ENCODE assay signal across 1 cellular context in the genomic region with DNA sequence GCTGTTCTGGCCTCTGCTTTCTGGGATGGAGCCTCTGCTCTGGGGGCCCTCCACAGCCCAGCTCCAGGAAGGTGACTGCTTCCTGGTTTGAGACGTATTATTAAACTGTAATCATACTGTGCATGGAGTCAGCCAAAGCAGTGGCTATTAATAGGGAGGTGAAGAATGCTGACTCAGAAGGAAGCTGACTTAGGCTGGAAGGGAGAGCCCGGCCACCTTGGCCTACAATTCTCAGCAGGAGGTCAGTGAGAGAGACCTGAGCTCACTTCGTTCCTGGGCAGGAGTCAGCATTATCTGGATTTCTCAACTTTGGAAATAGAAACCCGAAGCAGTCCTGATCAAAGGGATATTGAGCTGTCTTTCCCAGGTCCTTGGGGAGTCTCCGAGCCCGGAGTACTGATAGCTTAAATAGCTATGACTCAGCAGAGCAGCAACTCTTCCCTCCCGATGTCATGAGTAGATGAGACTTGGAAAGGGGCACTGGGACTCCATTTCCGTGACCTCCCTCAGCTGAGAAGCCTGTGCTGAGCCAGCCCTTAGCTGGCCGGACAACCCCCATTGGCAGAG.
TF ChIP-seq lines count a peak whose summit lies in the region.

No MANE protein-coding gene starts in this region.

TF ChIP-seq in K562, 482 proteins besides CTCF, POLR2A, EP300 and RAD21 (continued from another document and continues in another):
- TF ChIP-seq, protein P1, sequence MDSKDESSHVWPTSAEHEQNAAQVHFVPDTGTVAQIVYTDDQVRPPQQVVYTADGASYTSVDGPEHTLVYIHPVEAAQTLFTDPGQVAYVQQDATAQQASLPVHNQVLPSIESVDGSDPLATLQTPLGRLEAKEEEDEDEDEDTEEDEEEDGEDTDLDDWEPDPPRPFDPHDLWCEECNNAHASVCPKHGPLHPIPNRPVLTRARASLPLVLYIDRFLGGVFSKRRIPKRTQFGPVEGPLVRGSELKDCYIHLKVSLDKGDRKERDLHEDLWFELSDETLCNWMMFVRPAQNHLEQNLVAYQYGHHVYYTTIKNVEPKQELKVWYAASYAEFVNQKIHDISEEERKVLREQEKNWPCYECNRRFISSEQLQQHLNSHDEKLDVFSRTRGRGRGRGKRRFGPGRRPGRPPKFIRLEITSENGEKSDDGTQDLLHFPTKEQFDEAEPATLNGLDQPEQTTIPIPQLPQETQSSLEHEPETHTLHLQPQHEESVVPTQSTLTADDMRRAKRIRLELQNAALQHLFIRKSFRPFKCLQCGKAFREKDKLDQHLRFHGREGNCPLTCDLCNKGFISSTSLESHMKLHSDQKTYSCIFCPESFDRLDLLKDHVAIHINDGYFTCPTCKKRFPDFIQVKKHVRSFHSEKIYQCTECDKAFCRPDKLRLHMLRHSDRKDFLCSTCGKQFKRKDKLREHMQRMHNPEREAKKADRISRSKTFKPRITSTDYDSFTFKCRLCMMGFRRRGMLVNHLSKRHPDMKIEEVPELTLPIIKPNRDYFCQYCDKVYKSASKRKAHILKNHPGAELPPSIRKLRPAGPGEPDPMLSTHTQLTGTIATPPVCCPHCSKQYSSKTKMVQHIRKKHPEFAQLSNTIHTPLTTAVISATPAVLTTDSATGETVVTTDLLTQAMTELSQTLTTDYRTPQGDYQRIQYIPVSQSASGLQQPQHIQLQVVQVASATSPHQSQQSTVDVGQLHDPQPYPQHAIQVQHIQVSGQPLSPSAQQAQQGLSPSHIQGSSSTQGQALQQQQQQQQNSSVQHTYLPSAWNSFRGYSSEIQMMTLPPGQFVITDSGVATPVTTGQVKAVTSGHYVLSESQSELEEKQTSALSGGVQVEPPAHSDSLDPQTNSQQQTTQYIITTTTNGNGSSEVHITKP (IDR thresholded peaks at IDR 0.05; ENCODE audit: partially characterized antibody) = peak; percentile 20
- TF ChIP-seq, protein P2, sequence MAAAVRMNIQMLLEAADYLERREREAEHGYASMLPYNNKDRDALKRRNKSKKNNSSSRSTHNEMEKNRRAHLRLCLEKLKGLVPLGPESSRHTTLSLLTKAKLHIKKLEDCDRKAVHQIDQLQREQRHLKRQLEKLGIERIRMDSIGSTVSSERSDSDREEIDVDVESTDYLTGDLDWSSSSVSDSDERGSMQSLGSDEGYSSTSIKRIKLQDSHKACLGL (CRISPR knock-in tag; IDR thresholded peaks at IDR 0.05; ENCODE audit: borderline replicate concordance, poor library complexity, severe bottlenecking) = no peak
- TF ChIP-seq SRSF3 (IDR thresholded peaks at IDR 0.05; ENCODE audit: insufficient read depth, low read length) = no peak
- peak; percentile 92 for TF ChIP-seq MAFK (IDR thresholded peaks at IDR 0.05; ENCODE audit: low read length)
- peak; percentile 25 for TF ChIP-seq NEUROD1 (IDR thresholded peaks at IDR 0.05; ENCODE audit: borderline replicate concordance, low read depth, low read length, partially characterized antibody)
- no peak for TF ChIP-seq XRCC4 (IDR thresholded peaks at IDR 0.05; ENCODE audit: extremely low read depth, insufficient read depth, insufficient read length)
- TF ChIP-seq ATF7 (IDR thresholded peaks at IDR 0.05) = peak; percentile 60
- TF ChIP-seq, protein P3, sequence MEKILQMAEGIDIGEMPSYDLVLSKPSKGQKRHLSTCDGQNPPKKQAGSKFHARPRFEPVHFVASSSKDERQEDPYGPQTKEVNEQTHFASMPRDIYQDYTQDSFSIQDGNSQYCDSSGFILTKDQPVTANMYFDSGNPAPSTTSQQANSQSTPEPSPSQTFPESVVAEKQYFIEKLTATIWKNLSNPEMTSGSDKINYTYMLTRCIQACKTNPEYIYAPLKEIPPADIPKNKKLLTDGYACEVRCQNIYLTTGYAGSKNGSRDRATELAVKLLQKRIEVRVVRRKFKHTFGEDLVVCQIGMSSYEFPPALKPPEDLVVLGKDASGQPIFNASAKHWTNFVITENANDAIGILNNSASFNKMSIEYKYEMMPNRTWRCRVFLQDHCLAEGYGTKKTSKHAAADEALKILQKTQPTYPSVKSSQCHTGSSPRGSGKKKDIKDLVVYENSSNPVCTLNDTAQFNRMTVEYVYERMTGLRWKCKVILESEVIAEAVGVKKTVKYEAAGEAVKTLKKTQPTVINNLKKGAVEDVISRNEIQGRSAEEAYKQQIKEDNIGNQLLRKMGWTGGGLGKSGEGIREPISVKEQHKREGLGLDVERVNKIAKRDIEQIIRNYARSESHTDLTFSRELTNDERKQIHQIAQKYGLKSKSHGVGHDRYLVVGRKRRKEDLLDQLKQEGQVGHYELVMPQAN (IDR thresholded peaks at IDR 0.05; ENCODE audit: borderline replicate concordance) = no peak
- TF ChIP-seq, protein P4, sequence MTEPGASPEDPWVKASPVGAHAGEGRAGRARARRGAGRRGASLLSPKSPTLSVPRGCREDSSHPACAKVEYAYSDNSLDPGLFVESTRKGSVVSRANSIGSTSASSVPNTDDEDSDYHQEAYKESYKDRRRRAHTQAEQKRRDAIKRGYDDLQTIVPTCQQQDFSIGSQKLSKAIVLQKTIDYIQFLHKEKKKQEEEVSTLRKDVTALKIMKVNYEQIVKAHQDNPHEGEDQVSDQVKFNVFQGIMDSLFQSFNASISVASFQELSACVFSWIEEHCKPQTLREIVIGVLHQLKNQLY (CRISPR knock-in tag; conservative IDR thresholded peaks at IDR 0.05) = no peak
- TF ChIP-seq ZNF445 (CRISPR knock-in tag; IDR thresholded peaks at IDR 0.05; ENCODE audit: low read depth) = no peak
- TF ChIP-seq MEF2A (IDR thresholded peaks at IDR 0.05; ENCODE audit: control insufficient read depth, low read depth, low read length) = peak; percentile 52; the same call in 1 of the 2 replicates
- TF ChIP-seq FOXK2 (conservative IDR thresholded peaks at IDR 0.05 in 1 of 2, IDR thresholded peaks at IDR 0.05 in 1 of 2; ENCODE audit: low read depth in 2 of 2) = no peak
- TF ChIP-seq MAFG (tag; conservative IDR thresholded peaks at IDR 0.05) = peak; percentile 97
- TF ChIP-seq, protein P5, sequence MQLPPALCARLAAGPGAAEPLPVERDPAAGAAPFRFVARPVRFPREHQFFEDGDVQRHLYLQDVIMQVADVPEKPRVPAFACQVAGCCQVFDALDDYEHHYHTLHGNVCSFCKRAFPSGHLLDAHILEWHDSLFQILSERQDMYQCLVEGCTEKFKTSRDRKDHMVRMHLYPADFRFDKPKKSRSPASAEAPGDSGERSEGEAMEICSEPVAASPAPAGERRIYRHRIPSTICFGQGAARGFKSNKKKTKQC (CRISPR knock-in tag; IDR thresholded peaks at IDR 0.05) = no peak
- TF ChIP-seq, protein P6, sequence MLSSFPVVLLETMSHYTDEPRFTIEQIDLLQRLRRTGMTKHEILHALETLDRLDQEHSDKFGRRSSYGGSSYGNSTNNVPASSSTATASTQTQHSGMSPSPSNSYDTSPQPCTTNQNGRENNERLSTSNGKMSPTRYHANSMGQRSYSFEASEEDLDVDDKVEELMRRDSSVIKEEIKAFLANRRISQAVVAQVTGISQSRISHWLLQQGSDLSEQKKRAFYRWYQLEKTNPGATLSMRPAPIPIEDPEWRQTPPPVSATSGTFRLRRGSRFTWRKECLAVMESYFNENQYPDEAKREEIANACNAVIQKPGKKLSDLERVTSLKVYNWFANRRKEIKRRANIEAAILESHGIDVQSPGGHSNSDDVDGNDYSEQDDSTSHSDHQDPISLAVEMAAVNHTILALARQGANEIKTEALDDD (IDR thresholded peaks at IDR 0.05) = no peak
- no peak for TF ChIP-seq NR3C1 (CRISPR knock-in tag; IDR thresholded peaks at IDR 0.05)
- no peak for TF ChIP-seq ZFP36 (IDR thresholded peaks at IDR 0.05; ENCODE audit: low read depth, low read length, partially characterized antibody)
- no peak for TF ChIP-seq CCNT2 (IDR thresholded peaks at IDR 0.05; ENCODE audit: borderline replicate concordance, extremely low read depth, insufficient read length, low read depth, low read length)
- peak; percentile 99 for TF ChIP-seq ZNF316 (IDR thresholded peaks at IDR 0.05)
- TF ChIP-seq HMG20A (CRISPR knock-in tag; conservative IDR thresholded peaks at IDR 0.05) = no peak
- TF ChIP-seq SMAD2 (IDR thresholded peaks at IDR 0.05; ENCODE audit: low read depth, low read length) = no peak
- TF ChIP-seq, protein P7, sequence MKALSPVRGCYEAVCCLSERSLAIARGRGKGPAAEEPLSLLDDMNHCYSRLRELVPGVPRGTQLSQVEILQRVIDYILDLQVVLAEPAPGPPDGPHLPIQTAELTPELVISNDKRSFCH (CRISPR knock-in tag; IDR thresholded peaks at IDR 0.05) = no peak
- TF ChIP-seq, protein P7 (tag; IDR thresholded peaks at IDR 0.05) = no peak
- TF ChIP-seq ZNF717 (CRISPR knock-in tag; IDR thresholded peaks at IDR 0.05) = no peak
- TF ChIP-seq ZNF184 (CRISPR knock-in tag; IDR thresholded peaks at IDR 0.05) = no peak
- TF ChIP-seq NFXL1 (CRISPR knock-in tag; IDR thresholded peaks at IDR 0.05) = no peak
- TF ChIP-seq, protein P8, sequence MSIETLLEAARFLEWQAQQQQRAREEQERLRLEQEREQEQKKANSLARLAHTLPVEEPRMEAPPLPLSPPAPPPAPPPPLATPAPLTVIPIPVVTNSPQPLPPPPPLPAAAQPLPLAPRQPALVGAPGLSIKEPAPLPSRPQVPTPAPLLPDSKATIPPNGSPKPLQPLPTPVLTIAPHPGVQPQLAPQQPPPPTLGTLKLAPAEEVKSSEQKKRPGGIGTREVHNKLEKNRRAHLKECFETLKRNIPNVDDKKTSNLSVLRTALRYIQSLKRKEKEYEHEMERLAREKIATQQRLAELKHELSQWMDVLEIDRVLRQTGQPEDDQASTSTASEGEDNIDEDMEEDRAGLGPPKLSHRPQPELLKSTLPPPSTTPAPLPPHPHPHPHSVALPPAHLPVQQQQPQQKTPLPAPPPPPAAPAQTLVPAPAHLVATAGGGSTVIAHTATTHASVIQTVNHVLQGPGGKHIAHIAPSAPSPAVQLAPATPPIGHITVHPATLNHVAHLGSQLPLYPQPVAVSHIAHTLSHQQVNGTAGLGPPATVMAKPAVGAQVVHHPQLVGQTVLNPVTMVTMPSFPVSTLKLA (conservative IDR thresholded peaks at IDR 0.05) = no peak; a peak in 1 of 4 replicates
- TF ChIP-seq HNRNPUL1 (IDR thresholded peaks at IDR 0.05; ENCODE audit: low read length) = no peak
- TF ChIP-seq ZNF24 (IDR thresholded peaks at IDR 0.05) = no peak
- TF ChIP-seq, protein P9, sequence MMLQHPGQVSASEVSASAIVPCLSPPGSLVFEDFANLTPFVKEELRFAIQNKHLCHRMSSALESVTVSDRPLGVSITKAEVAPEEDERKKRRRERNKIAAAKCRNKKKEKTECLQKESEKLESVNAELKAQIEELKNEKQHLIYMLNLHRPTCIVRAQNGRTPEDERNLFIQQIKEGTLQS (IDR thresholded peaks at IDR 0.05) = peak; percentile 83
- TF ChIP-seq, protein P9 (CRISPR knock-in tag; conservative IDR thresholded peaks at IDR 0.05) = no peak; the same call in 1 of the 2 replicates
- TF ChIP-seq, protein P10, sequence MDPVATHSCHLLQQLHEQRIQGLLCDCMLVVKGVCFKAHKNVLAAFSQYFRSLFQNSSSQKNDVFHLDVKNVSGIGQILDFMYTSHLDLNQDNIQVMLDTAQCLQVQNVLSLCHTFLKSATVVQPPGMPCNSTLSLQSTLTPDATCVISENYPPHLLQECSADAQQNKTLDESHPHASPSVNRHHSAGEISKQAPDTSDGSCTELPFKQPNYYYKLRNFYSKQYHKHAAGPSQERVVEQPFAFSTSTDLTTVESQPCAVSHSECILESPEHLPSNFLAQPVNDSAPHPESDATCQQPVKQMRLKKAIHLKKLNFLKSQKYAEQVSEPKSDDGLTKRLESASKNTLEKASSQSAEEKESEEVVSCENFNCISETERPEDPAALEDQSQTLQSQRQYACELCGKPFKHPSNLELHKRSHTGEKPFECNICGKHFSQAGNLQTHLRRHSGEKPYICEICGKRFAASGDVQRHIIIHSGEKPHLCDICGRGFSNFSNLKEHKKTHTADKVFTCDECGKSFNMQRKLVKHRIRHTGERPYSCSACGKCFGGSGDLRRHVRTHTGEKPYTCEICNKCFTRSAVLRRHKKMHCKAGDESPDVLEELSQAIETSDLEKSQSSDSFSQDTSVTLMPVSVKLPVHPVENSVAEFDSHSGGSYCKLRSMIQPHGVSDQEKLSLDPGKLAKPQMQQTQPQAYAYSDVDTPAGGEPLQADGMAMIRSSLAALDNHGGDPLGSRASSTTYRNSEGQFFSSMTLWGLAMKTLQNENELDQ (CRISPR knock-in tag; IDR thresholded peaks at IDR 0.05; ENCODE audit: borderline replicate concordance) = no peak
- peak; percentile 18; the same call in 1 of the 2 replicates for TF ChIP-seq TEAD4 (IDR thresholded peaks at IDR 0.05; ENCODE audit: low read length)
- no peak for TF ChIP-seq TEAD4 (CRISPR knock-in tag; IDR thresholded peaks at IDR 0.05; ENCODE audit: borderline replicate concordance)
- TF ChIP-seq MCM3 (IDR thresholded peaks at IDR 0.05) = no peak
- TF ChIP-seq, protein P11, sequence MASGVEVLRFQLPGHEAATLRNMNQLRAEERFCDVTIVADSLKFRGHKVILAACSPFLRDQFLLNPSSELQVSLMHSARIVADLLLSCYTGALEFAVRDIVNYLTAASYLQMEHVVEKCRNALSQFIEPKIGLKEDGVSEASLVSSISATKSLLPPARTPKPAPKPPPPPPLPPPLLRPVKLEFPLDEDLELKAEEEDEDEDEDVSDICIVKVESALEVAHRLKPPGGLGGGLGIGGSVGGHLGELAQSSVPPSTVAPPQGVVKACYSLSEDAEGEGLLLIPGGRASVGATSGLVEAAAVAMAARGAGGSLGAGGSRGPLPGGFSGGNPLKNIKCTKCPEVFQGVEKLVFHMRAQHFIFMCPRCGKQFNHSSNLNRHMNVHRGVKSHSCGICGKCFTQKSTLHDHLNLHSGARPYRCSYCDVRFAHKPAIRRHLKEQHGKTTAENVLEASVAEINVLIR (CRISPR knock-in tag; IDR thresholded peaks at IDR 0.05) = no peak
- TF ChIP-seq NONO (IDR thresholded peaks at IDR 0.05; ENCODE audit: low read depth in 2 of 2, low read length in 1 of 2) = no peak
- no peak for TF ChIP-seq TEAD2 (tag; IDR thresholded peaks at IDR 0.05)
- TF ChIP-seq RBM15 (IDR thresholded peaks at IDR 0.05; ENCODE audit: insufficient read depth, low read length) = no peak
- TF ChIP-seq, protein P12, sequence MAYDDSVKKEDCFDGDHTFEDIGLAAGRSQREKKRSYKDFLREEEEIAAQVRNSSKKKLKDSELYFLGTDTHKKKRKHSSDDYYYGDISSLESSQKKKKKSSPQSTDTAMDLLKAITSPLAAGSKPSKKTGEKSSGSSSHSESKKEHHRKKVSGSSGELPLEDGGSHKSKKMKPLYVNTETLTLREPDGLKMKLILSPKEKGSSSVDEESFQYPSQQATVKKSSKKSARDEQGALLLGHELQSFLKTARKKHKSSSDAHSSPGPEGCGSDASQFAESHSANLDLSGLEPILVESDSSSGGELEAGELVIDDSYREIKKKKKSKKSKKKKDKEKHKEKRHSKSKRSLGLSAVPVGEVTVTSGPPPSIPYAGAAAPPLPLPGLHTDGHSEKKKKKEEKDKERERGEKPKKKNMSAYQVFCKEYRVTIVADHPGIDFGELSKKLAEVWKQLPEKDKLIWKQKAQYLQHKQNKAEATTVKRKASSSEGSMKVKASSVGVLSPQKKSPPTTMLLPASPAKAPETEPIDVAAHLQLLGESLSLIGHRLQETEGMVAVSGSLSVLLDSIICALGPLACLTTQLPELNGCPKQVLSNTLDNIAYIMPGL (CRISPR knock-in tag; IDR thresholded peaks at IDR 0.05) = no peak
- TF ChIP-seq RHOXF2B (CRISPR knock-in tag; conservative IDR thresholded peaks at IDR 0.05) = no peak
- TF ChIP-seq TARDBP (IDR thresholded peaks at IDR 0.05) = no peak
- no peak for TF ChIP-seq HDAC1 (IDR thresholded peaks at IDR 0.05)
